17 cellular contexts compared by ENCODE assay signal in the genomic region with DNA sequence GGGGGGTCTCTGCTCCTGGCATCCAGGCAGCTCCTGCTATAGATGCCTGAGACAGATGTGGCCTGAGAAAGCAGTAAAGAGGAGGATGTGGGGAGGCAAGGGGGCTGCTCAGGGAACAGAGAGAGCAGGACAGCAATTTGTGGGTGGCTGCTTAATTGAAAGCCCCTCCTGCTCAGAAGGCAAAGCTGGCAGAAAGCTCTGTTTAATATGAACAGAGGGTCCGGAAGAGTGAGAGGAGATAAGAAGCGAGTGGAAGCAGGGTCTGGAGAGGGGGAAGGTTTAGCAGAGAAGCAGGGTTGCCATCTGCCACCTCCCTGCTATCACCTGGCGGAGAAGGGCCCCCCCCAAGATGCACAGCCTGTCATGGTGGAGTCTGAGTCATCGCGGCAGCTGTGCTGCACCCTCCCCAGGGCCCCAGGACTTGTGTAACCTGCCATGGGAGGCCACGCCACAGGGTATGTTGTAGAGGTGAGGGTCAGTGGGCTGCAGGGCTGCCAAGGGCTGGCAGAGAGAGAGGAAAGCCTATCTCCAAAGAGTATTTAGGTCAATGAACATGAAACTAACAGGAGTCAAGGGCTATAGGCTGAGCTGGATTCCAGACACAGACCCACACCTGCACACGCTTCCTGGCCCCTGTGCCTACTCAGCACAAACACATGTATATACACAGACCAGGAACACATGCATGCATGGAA.
A peak's percentile ranks its signal among the peaks of the same experiment; 100 is the strongest.
DNase-seq lines count a peak whose midpoint lies in the region.
"Had no signal": no experiment of that assay in that cellular context is flagged by ENCODE, and none has a peak within 500 bp of the region (broad histone marks: within the 10 kb centered on the region; RNA-seq: fewer than 3 reads in every experiment).

No MANE protein-coding gene starts in this region.

- H3K4me2 ChIP-seq in neuronal stem cell (ENCODE audit: insufficient read depth, low read length, poor library complexity, severe bottlenecking) (no peak overlapping the region), GM23248 (ENCODE audit: unreplicated experiment) (no peak overlapping the region)

- no peak overlapping the region for H2BK12ac ChIP-seq in neuronal stem cell (ENCODE audit: low read length)

- no peaks in the 10 kb centered on the region for H3K9me2 ChIP-seq in GM23248 (ENCODE audit: insufficient read depth)

- H2AK5ac ChIP-seq in neuronal stem cell (ENCODE audit: low read depth, low read length) = no peak overlapping the region

- WGBS in neuronal stem cell (ENCODE audit: extremely low coverage in 2 of 2, insufficient read length in 2 of 2, insufficient replicate concordance in 1 of 2), 2 donors = no CpG with 5 or more reads among the region's 7 CpGs
- WGBS in GM23248 (ENCODE audit: low coverage in 1 of 2, low lambda C conversion rate in 2 of 2, missing lambda C conversion rate in 2 of 2), 2 experiments = 53 to 55% methylated on average over 7 of the region's 7 CpGs

- H3K9ac ChIP-seq in neuronal stem cell (ENCODE audit: low read depth, low read length, poor library complexity) = no peak overlapping the region
- no peak overlapping the region for H3K9ac ChIP-seq in GM23248

- H3K4me1 ChIP-seq in neuronal stem cell (ENCODE audit: control insufficient read depth in 2 of 2, insufficient read depth in 1 of 2, low read depth in 1 of 2, low read length in 2 of 2) (no peaks in the 10 kb centered on the region), GM23248 (ENCODE audit: insufficient read depth) (no peaks in the 10 kb centered on the region)
- H3K4me1 ChIP-seq: Caco-2 had no signal

- in situ Hi-C loops in GM23248 (cut with MboI) = no loop called here

- H2BK15ac ChIP-seq in neuronal stem cell (ENCODE audit: low read length) = no peak overlapping the region

- no peaks in the 10 kb centered on the region for H3F3A ChIP-seq in GM23248 (ENCODE audit: insufficient read depth)

- no peak overlapping the region for H2BK5ac ChIP-seq in neuronal stem cell (ENCODE audit: low read length)

- H3K36me3 ChIP-seq in neuronal stem cell (replicated peaks in 1 of 2; ENCODE audit: control insufficient read depth in 2 of 2, insufficient read depth in 2 of 2, low read length in 2 of 2) (no peaks in the 10 kb centered on the region), GM23248 (ENCODE audit: low read depth) (no peaks in the 10 kb centered on the region)

- H2AFZ ChIP-seq in neuronal stem cell (ENCODE audit: low read length) (no peak overlapping the region), GM23248 (no peak overlapping the region)

- H3K79me2 ChIP-seq in GM23248 (ENCODE audit: insufficient read depth) = no peaks in the 10 kb centered on the region

- H3K27ac ChIP-seq in neuronal stem cell (replicated peaks; ENCODE audit: low read length) (no peak overlapping the region), GM23248 (no peak overlapping the region)
- H3K27ac ChIP-seq: C4-2B, HL-60 had no signal

- H3K79me1 ChIP-seq in neuronal stem cell (ENCODE audit: low read depth, low read length) = no peaks in the 10 kb centered on the region

- DNase-seq in DMS 273 (lab: John Stamatoyannopoulos, UW; ENCODE audit: unreplicated experiment) = peak; percentile 95
- peak; percentile 93 for DNase-seq in NCI-H2171 (lab: John Stamatoyannopoulos, UW)
- peak; percentile 69 for DNase-seq in SK-N-DZ (ENCODE audit: low spot score)
- DNase-seq in neuronal stem cell (ENCODE audit: low spot score) = no peak
- DNase-seq in SKM-1 (lab: John Stamatoyannopoulos, UW; ENCODE audit: unreplicated experiment) = no peak
- no peak for DNase-seq in GM23248
- no peak for DNase-seq in HK-2 (ENCODE audit: unreplicated experiment)
- DNase-seq: Caco-2, DMS79, Kasumi-1, MM.1S, NCI-H1105 treated with DMSO at 0.1 percent for 48 hours, NCI-H2081, NCI-H226, NCI-H526 treated with DMSO at 0.1 percent for 48 hours had no signal

- H4K20me1 ChIP-seq in GM23248 (ENCODE audit: insufficient read depth) = no peaks in the 10 kb centered on the region

- no peak overlapping the region for H4K8ac ChIP-seq in neuronal stem cell (ENCODE audit: low read depth, low read length)

- no peak overlapping the region for H3K23ac ChIP-seq in neuronal stem cell (ENCODE audit: low read depth, low read length, poor library complexity)

- H3K4me3 ChIP-seq in neuronal stem cell (ENCODE audit: low read length in 2 of 2) (no peak overlapping the region), GM23248 (no peak overlapping the region)

- peak overlapping the region; percentile 63 for H3K14ac ChIP-seq in neuronal stem cell (ENCODE audit: low read length)

- H2BK120ac ChIP-seq in neuronal stem cell (ENCODE audit: low read depth, low read length) = no peak overlapping the region

- H3K18ac ChIP-seq in neuronal stem cell (ENCODE audit: low read length) = peak overlapping the region; percentile 77

- H3K27me3 ChIP-seq in neuronal stem cell (ENCODE audit: control insufficient read depth in 3 of 3, insufficient read depth in 3 of 3, low read depth in 1 of 3, low read length in 3 of 3) = no peaks in the 10 kb centered on the region
- H3K27me3 ChIP-seq in GM23248 (replicated peaks; ENCODE audit: insufficient read depth) = no peaks in the 10 kb centered on the region

- H3K9me3 ChIP-seq in neuronal stem cell (replicated peaks in 1 of 2; ENCODE audit: control insufficient read depth in 2 of 2, insufficient read depth in 1 of 2, low read depth in 1 of 2, low read length in 2 of 2) (no peaks in the 10 kb centered on the region), GM23248 (ENCODE audit: low read depth) (no peaks in the 10 kb centered on the region)

- no peak overlapping the region for H3K4ac ChIP-seq in neuronal stem cell (ENCODE audit: low read length)

- H4K91ac ChIP-seq in neuronal stem cell (ENCODE audit: low read depth, low read length, poor library complexity) = no peak overlapping the region

Comparison
In these comparisons a context has a peak if more than half of its experiments do, and no peak if none do; other contexts are left out.
1. DNase-seq: peak in DMS 273 (single experiment), NCI-H2171 (single experiment) and SK-N-DZ (single experiment); none in neuronal stem cell (single experiment), SKM-1 (single experiment), GM23248 (single experiment) and HK-2 (single experiment).